In the genomic region with DNA sequence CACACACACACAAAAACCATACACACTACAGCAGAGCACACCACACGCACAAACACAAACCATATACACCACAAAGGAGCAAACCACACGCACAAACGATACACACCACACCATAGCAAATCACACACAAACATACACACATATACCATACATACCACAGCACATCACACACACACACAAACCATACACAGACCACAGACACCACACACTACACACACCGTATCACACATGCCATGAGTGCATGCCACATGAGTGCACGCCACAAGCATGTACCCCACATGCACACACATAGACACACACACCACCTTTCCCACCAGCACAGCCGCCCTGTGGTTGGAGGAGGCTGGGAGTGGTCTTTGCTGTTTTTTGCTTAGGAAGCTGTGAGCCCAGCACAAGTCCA, we compare ENCODE assay signal across 1 cellular context.
A peak's percentile ranks its signal among the peaks of the same experiment; 100 is the strongest.
TF ChIP-seq lines count a peak whose summit lies in the region.

No MANE protein-coding gene starts in this region.

TF ChIP-seq in HepG2, 621 proteins besides CTCF, POLR2A, EP300 and RAD21 (continued from another document):
- TF ChIP-seq, protein P1, sequence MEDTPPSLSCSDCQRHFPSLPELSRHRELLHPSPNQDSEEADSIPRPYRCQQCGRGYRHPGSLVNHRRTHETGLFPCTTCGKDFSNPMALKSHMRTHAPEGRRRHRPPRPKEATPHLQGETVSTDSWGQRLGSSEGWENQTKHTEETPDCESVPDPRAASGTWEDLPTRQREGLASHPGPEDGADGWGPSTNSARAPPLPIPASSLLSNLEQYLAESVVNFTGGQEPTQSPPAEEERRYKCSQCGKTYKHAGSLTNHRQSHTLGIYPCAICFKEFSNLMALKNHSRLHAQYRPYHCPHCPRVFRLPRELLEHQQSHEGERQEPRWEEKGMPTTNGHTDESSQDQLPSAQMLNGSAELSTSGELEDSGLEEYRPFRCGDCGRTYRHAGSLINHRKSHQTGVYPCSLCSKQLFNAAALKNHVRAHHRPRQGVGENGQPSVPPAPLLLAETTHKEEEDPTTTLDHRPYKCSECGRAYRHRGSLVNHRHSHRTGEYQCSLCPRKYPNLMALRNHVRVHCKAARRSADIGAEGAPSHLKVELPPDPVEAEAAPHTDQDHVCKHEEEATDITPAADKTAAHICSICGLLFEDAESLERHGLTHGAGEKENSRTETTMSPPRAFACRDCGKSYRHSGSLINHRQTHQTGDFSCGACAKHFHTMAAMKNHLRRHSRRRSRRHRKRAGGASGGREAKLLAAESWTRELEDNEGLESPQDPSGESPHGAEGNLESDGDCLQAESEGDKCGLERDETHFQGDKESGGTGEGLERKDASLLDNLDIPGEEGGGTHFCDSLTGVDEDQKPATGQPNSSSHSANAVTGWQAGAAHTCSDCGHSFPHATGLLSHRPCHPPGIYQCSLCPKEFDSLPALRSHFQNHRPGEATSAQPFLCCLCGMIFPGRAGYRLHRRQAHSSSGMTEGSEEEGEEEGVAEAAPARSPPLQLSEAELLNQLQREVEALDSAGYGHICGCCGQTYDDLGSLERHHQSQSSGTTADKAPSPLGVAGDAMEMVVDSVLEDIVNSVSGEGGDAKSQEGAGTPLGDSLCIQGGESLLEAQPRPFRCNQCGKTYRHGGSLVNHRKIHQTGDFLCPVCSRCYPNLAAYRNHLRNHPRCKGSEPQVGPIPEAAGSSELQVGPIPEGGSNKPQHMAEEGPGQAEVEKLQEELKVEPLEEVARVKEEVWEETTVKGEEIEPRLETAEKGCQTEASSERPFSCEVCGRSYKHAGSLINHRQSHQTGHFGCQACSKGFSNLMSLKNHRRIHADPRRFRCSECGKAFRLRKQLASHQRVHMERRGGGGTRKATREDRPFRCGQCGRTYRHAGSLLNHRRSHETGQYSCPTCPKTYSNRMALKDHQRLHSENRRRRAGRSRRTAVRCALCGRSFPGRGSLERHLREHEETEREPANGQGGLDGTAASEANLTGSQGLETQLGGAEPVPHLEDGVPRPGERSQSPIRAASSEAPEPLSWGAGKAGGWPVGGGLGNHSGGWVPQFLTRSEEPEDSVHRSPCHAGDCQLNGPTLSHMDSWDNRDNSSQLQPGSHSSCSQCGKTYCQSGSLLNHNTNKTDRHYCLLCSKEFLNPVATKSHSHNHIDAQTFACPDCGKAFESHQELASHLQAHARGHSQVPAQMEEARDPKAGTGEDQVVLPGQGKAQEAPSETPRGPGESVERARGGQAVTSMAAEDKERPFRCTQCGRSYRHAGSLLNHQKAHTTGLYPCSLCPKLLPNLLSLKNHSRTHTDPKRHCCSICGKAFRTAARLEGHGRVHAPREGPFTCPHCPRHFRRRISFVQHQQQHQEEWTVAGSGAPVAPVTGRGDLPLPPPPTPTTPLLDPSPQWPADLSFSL (CRISPR knock-in tag; IDR thresholded peaks at IDR 0.05): peak; percentile 6; the same call in 1 of the 2 replicates
- TF ChIP-seq GATA4 (IDR thresholded peaks at IDR 0.05; ENCODE audit: borderline replicate concordance, low read depth) (no peak), WIZ (CRISPR knock-in tag; IDR thresholded peaks at IDR 0.05) (no peak), ZBTB20 (CRISPR knock-in tag; IDR thresholded peaks at IDR 0.05; ENCODE audit: borderline replicate concordance, low read depth) (no peak), ZNF557 (CRISPR knock-in tag; IDR thresholded peaks at IDR 0.05) (no peak), ZBTB8A (CRISPR knock-in tag; IDR thresholded peaks at IDR 0.05; ENCODE audit: borderline replicate concordance, low read depth) (no peak), ZMYM3 (CRISPR knock-in tag; IDR thresholded peaks at IDR 0.05) (no peak), MATR3 (CRISPR knock-in tag; IDR thresholded peaks at IDR 0.05) (no peak), ZNF780A (CRISPR knock-in tag; IDR thresholded peaks at IDR 0.05) (no peak), HOXA3 (CRISPR knock-in tag; IDR thresholded peaks at IDR 0.05) (no peak), RFX1 (IDR thresholded peaks at IDR 0.05) (no peak), ZNF772 (CRISPR knock-in tag; IDR thresholded peaks at IDR 0.05) (no peak), ZNF782 (CRISPR knock-in tag; IDR thresholded peaks at IDR 0.05; ENCODE audit: borderline replicate concordance) (no peak), SCMH1 (CRISPR knock-in tag; IDR thresholded peaks at IDR 0.05; ENCODE audit: borderline replicate concordance) (no peak), FOXK2 (IDR thresholded peaks at IDR 0.05) (no peak), RORA (CRISPR knock-in tag; IDR thresholded peaks at IDR 0.05) (no peak), YEATS2 (CRISPR knock-in tag; IDR thresholded peaks at IDR 0.05; ENCODE audit: borderline replicate concordance) (no peak)
- TF ChIP-seq, protein P2, sequence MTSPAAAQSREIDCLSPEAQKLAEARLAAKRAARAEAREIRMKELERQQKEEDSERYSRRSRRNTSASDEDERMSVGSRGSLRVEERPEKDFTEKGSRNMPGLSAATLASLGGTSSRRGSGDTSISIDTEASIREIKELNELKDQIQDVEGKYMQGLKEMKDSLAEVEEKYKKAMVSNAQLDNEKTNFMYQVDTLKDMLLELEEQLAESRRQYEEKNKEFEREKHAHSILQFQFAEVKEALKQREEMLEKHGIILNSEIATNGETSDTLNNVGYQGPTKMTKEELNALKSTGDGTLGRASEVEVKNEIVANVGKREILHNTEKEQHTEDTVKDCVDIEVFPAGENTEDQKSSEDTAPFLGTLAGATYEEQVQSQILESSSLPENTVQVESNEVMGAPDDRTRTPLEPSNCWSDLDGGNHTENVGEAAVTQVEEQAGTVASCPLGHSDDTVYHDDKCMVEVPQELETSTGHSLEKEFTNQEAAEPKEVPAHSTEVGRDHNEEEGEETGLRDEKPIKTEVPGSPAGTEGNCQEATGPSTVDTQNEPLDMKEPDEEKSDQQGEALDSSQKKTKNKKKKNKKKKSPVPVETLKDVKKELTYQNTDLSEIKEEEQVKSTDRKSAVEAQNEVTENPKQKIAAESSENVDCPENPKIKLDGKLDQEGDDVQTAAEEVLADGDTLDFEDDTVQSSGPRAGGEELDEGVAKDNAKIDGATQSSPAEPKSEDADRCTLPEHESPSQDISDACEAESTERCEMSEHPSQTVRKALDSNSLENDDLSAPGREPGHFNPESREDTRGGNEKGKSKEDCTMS (CRISPR knock-in tag; conservative IDR thresholded peaks at IDR 0.05): no peak
- TF ChIP-seq, protein P3, sequence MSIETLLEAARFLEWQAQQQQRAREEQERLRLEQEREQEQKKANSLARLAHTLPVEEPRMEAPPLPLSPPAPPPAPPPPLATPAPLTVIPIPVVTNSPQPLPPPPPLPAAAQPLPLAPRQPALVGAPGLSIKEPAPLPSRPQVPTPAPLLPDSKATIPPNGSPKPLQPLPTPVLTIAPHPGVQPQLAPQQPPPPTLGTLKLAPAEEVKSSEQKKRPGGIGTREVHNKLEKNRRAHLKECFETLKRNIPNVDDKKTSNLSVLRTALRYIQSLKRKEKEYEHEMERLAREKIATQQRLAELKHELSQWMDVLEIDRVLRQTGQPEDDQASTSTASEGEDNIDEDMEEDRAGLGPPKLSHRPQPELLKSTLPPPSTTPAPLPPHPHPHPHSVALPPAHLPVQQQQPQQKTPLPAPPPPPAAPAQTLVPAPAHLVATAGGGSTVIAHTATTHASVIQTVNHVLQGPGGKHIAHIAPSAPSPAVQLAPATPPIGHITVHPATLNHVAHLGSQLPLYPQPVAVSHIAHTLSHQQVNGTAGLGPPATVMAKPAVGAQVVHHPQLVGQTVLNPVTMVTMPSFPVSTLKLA (IDR thresholded peaks at IDR 0.05): peak; percentile 53
- TF ChIP-seq, protein P4, sequence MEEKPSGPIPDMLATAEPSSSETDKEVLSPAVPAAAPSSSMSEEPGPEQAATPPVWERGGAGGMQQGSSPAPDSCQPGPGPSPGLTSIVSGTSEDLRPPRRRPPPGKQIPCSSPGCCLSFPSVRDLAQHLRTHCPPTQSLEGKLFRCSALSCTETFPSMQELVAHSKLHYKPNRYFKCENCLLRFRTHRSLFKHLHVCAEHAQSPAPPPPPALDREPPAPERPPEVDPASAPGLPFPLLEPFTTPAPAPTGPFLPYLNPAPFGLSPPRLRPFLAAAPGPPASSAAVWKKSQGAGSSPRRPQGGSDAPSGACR (CRISPR knock-in tag; IDR thresholded peaks at IDR 0.05): no peak
- TF ChIP-seq, protein P5, sequence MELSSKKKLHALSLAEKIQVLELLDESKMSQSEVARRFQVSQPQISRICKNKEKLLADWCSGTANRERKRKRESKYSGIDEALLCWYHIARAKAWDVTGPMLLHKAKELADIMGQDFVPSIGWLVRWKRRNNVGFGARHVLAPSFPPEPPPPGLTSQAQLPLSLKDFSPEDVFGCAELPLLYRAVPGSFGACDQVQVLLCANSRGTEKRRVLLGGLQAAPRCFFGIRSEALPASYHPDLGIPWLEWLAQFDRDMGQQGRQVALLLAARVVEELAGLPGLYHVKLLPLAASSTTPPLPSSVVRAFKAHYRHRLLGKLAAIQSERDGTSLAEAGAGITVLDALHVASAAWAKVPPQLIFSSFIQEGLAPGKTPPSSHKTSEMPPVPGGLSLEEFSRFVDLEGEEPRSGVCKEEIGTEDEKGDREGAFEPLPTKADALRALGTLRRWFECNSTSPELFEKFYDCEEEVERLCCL (CRISPR knock-in tag; IDR thresholded peaks at IDR 0.05; ENCODE audit: borderline replicate concordance): no peak
